8 cellular contexts compared by ENCODE assay signal in genomic region chr1:159925713-159926066, GRCh38. TPM values are rescaled to one million over a fixed set of nuclear protein-coding genes. Genes with fewer than 3 reads are reported as not detected.
DNase-seq lines count a peak whose midpoint lies in the region; ATAC-seq, FAIRE-seq and TF ChIP-seq lines count a peak whose summit lies in the region.

No MANE protein-coding gene starts in this region.

- H3K27ac ChIP-seq in body of pancreas = peak overlapping the region; percentile 94 to 99 (median 97)
- H3K27ac ChIP-seq in lung (ENCODE audit: low read depth in 1 of 2, low read length in 1 of 2) = peak overlapping the region; percentile 92 to 97
- peak overlapping the region in 1 of 2 donors; percentile 43 for H3K27ac ChIP-seq in aorta (ENCODE audit: low read depth in 1 of 2, low read length in 2 of 2)

- H3K36me3 ChIP-seq in body of pancreas (replicated peaks in 1 of 2; ENCODE audit: insufficient read depth in 1 of 2, low read depth in 2 of 2) (no peaks in the 10 kb centered on the region), lung (ENCODE audit: control insufficient read depth in 2 of 2, insufficient read depth in 2 of 2, low read length in 2 of 2) (peaks cover 0 to 2% of the 10 kb centered on the region in 2 donors), aorta (ENCODE audit: control insufficient read depth in 1 of 2, insufficient read depth in 2 of 2, low read length in 1 of 2) (no peaks in the 10 kb centered on the region)

- intact Hi-C loops in body of pancreas (cut with DNase I) = no loop called here
- intact Hi-C loops in aorta (cut with DNase I) = loop anchor here in 1 of 2 donors (2.0 to 10.0 kb wide), 2 partner anchors 71 to 289 kb away; no protein-coding TSS in a partner anchor

- 5 to 8% methylated on average over 6 to 8 of the region's 8 CpGs for whole genome bisulfite sequencing in body of pancreas, 2 donors
- WGBS in lung, 2 donors = 6 to 8% methylated on average over 8 of the region's 8 CpGs
- 1% methylated on average over 8 of the region's 8 CpGs for WGBS in aorta, 2 donors

- no peak for TF ChIP-seq CTCF in body of pancreas (IDR thresholded peaks at IDR 0.05)
- TF ChIP-seq CTCF in lung (IDR thresholded peaks at IDR 0.05; ENCODE audit: control extremely low read depth, extremely low read depth) = no peak

- ATAC-seq in body of pancreas (no peak), lung (ENCODE audit: insufficient read depth, low FRiP score) (no peak), aorta (ENCODE audit: low FRiP score) (no peak), GM18519 (IDR thresholded peaks at IDR 0.05; ENCODE audit: low FRiP score, unreplicated experiment) (no peak)

- TF ChIP-seq POLR2A in body of pancreas (IDR thresholded peaks at IDR 0.05) = no peak

- peak overlapping the region; percentile 49 to 54 for H3K4me3 ChIP-seq in body of pancreas
- peak overlapping the region; percentile 82 for H3K4me3 ChIP-seq in lung
- H3K4me3 ChIP-seq in aorta (ENCODE audit: low read length in 2 of 2) = peak overlapping the region; percentile 19 to 66

- H3K9me3 ChIP-seq in body of pancreas (no peaks in the 10 kb centered on the region), lung (ENCODE audit: control insufficient read depth in 2 of 2, insufficient read depth in 1 of 2, low read length in 1 of 2) (no peaks in the 10 kb centered on the region), aorta (ENCODE audit: control insufficient read depth, low read length) (no peaks in the 10 kb centered on the region)

- no peak for FAIRE-seq in HTR-8/SVneo (lab: Jason Lieb, UNC)

- peak; percentile 55 for DNase-seq in AG08396 (ENCODE audit: low spot score)
- peak; percentile 57 for DNase-seq in GM19240 (ENCODE audit: insufficient read length, low spot score)
- DNase-seq in HTR-8/SVneo (ENCODE audit: insufficient read length, low spot score) = peak; percentile 43
- DNase-seq in body of pancreas = peak; percentile 56 to 62 (median 61)
- DNase-seq in lung (ENCODE audit: low spot score) = no peak
- peak in 1 of 2 donors; percentile 78 for DNase-seq in aorta
- no peak for DNase-seq in NCI-H748 treated with DMSO at 0.1 percent for 48 hours (lab: John Stamatoyannopoulos, UW)

- H3K27me3 ChIP-seq in body of pancreas = no peaks in the 10 kb centered on the region
- H3K27me3 ChIP-seq in lung (ENCODE audit: control insufficient read depth, insufficient read depth) = no peaks in the 10 kb centered on the region
- H3K27me3 ChIP-seq in aorta (ENCODE audit: control insufficient read depth in 1 of 2, insufficient read depth in 2 of 2, low read length in 1 of 2) = no peaks in the 10 kb centered on the region

- peaks cover 67% of the 10 kb centered on the region for H3K4me1 ChIP-seq in body of pancreas
- peaks cover 3 to 22% of the 10 kb centered on the region in 2 donors for H3K4me1 ChIP-seq in lung (ENCODE audit: control insufficient read depth in 2 of 2, insufficient read depth in 2 of 2, low read length in 2 of 2)
- H3K4me1 ChIP-seq in aorta (ENCODE audit: control insufficient read depth in 1 of 2, insufficient read depth in 2 of 2, low read length in 2 of 2) = no peaks in the 10 kb centered on the region

RNA-seq across cellular contexts. Expression of gene TAGLN2, which starts 0.4 kb away (rescaled TPM):
- total RNA-seq in body of pancreas = 100 to 1,000 TPM in 1 of 2 donors, 10 to 100 TPM in 1; 63.0 to 118 TPM
- total RNA-seq in lung = 100 to 1,000 TPM; 483 to 738 TPM
- polyA plus RNA-seq in lung = 100 to 1,000 TPM; 760 to 788 TPM
- total RNA-seq in aorta = 100 to 1,000 TPM; 316 to 350 TPM
- polyA plus RNA-seq in aorta = 100 to 1,000 TPM; 349 to 383 TPM

RNA-seq across cellular contexts. Expression of gene IGSF9, which starts 19.7 kb away (rescaled TPM):
- total RNA-seq in body of pancreas (1 to 10 TPM; 2.3 to 4.9 TPM), lung (1 to 10 TPM; 1.8 to 4.9 TPM), aorta (under 1 TPM in 1 of 2 donors, not detected in 1; 0.30 TPM)
- polyA plus RNA-seq in lung (1 to 10 TPM; 1.4 to 2.2 TPM), aorta (1 to 10 TPM in 1 of 2 donors, under 1 TPM in 1; 0.05 to 1.0 TPM)

RNA-seq across cellular contexts. Expression of gene CFAP45, which starts 25.7 kb away (rescaled TPM):
- total RNA-seq in body of pancreas (not detected), lung (10 to 100 TPM; 13.6 to 29.5 TPM), aorta (1 to 10 TPM; 2.5 to 2.7 TPM)
- polyA plus RNA-seq in lung (10 to 100 TPM in 1 of 2 donors, 1 to 10 TPM in 1; 9.4 to 12.5 TPM), aorta (1 to 10 TPM in 1 of 2 donors, not detected in 1; 2.7 TPM)

RNA-seq across cellular contexts. Expression of gene SLAMF9, which starts 28.3 kb away (rescaled TPM):
- total RNA-seq in body of pancreas (not detected), lung (under 1 TPM; 0.43 to 0.74 TPM), aorta (not detected)
- polyA plus RNA-seq in lung (under 1 TPM; 0.37 to 0.38 TPM), aorta (not detected)

Comparison
In these comparisons a context has a peak if more than half of its experiments do, and no peak if none do; other contexts are left out.
1. DNase-seq: peak in AG08396 (single experiment), GM19240 (single experiment), HTR-8/SVneo (single experiment) and body of pancreas (4 of 4); none in lung (single experiment) and NCI-H748 treated with DMSO at 0.1 percent for 48 hours (single experiment).
2. Peak in every context shown above with its lines, with median percentiles within 50 percentile points of each other: H3K4me3 ChIP-seq.